Comparison of ENCODE assay signal across 8 cellular contexts in the genomic region with DNA sequence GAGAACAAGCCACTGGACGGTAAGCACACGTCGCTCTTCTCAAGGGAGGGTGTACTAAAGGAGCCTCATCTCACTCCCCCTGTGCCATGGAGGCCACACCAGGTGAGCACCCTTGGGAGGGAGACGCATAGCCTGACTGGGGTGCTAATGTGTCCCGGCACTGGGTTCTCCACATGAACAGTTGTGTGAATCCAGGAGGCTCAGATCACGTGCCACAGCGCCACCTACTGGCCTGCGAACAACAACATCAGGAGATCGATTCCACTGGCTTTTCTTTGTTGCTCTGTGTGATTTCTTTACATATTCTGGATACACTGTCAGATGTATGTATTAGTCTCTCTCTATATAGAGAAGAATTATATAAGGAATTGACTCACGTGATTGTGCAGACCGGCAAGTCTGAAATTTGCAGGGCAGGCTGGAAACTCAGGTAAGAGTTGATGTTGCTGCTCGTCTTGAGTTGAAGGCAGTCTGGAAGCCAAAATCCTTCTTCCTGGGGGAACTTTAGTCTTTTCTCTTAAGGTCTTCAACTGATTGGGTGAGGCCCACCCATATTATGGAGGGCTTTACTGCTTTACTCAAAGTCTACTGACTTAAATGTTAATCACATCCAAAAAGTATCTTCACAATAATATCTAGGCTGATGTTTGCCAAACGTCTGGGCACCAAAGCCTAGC. TPM values are rescaled to one million over a fixed set of nuclear protein-coding genes. Genes with fewer than 3 reads are reported as not detected.
DNase-seq lines count a peak whose midpoint lies in the region; ATAC-seq, FAIRE-seq and TF ChIP-seq lines count a peak whose summit lies in the region.
"Not testable (repeated sequence)": the region's sequence is repeated elsewhere in the genome, so short reads cannot be mapped to it uniquely, and the experiment has no call there.

No MANE protein-coding gene starts in this region.

- not testable (repeated sequence) for H3K4me3 ChIP-seq in HFF-Myc (replicated peaks; ENCODE audit: low read depth, low read length); astrocyte of the cerebellum (ENCODE audit: low read depth, low read length); heart left ventricle; pancreas

- intact Hi-C loops in heart left ventricle (cut with DNase I), result loop anchor here in 4 of 10 donors (5.0 to 10.0 kb wide), 3 partner anchors 113 to 123 kb away; no protein-coding TSS in a partner anchor
- intact Hi-C loops in pancreas (cut with DNase I), result not testable (repeated sequence)

- not testable (repeated sequence) for H3K27ac ChIP-seq in heart left ventricle; pancreas; substantia nigra (ENCODE audit: low read depth, low read length, poor library complexity, severe bottlenecking)

- 31 to 35% (median 34%) methylated on average over 13 of the region's 13 CpGs for WGBS in heart left ventricle, 4 donors
- WGBS in pancreas, 2 donors, result 27 to 30% methylated on average over 13 of the region's 13 CpGs

- not testable (repeated sequence) for H3K4me1 ChIP-seq in heart left ventricle, pancreas

- ATAC-seq in heart left ventricle (peak; percentile 49 to 76 (median 64)), pancreas (peak; percentile 79 to 96 (median 90))

- FAIRE-seq in pancreas (lab: Jason Lieb, UNC), result not testable (repeated sequence)

- not testable (repeated sequence) for H3K27me3 ChIP-seq in heart left ventricle, pancreas

- in situ Hi-C loops in astrocyte of the cerebellum (cut with HindIII; ENCODE audit: low sequenced_read_pairs), result not testable (repeated sequence)

- H3K36me3 ChIP-seq in heart left ventricle, pancreas: not testable (repeated sequence)

- not testable (repeated sequence) for TF ChIP-seq POLR2A in heart left ventricle (IDR thresholded peaks at IDR 0.05)

- H3K9me3 ChIP-seq in heart left ventricle, pancreas: not testable (repeated sequence)

- peak; percentile 48 for DNase-seq in EL
- not testable (repeated sequence) for DNase-seq in HFF-Myc (ENCODE audit: extremely low read depth, low read depth); astrocyte of the cerebellum (ENCODE audit: low read depth)
- peak; percentile 18 for DNase-seq in NCI-H2107 treated with DMSO at 0.1 percent for 48 hours (lab: John Stamatoyannopoulos, UW; ENCODE audit: unreplicated experiment)
- peak; percentile 58 for DNase-seq in UCSD-AML1 (lab: John Stamatoyannopoulos, UW; ENCODE audit: unreplicated experiment)
- peak in 3 of 5 donors; percentile 41 to 70 (median 42) for DNase-seq in heart left ventricle
- DNase-seq in pancreas, result peak in 3 of 6 donors; percentile 39 to 69 (median 58)
- peak in 25 of 49 donors; percentile 1 to 63 (median 29) for DNase-seq in substantia nigra (lab: John Stamatoyannopoulos, UW)

- peak; percentile 69 for TF ChIP-seq CTCF in HFF-Myc (IDR thresholded peaks at IDR 0.05; ENCODE audit: low read depth, low read length, missing control alignments)
- peak; percentile 60 for TF ChIP-seq CTCF in astrocyte of the cerebellum (IDR thresholded peaks at IDR 0.05; ENCODE audit: low read depth, low read length, missing control alignments)
- peak; percentile 69 to 82 (median 78) for TF ChIP-seq CTCF in heart left ventricle (IDR thresholded peaks at IDR 0.05)
- TF ChIP-seq CTCF in pancreas (IDR thresholded peaks at IDR 0.05), result peak; percentile 54 to 77 (median 65)

RNA-seq across cellular contexts. Expression of gene CLEC18B, which starts 8.9 kb away (rescaled TPM):
- total RNA-seq in heart left ventricle (1 to 10 TPM in 1 of 9 donors, under 1 TPM in 3, not detected in 5; 0.14 to 1.5 (median 0.44) TPM), pancreas (1 to 10 TPM in 2 of 6 donors, under 1 TPM in 4; 0.21 to 1.5 (median 0.66) TPM)
- polyA plus RNA-seq in heart left ventricle (under 1 TPM; 0.25 to 0.30 TPM), pancreas (1 to 10 TPM; 1.2 to 3.1 TPM)

RNA-seq across cellular contexts. Expression of gene NPIPB15, which starts 54.1 kb away (rescaled TPM):
- 1 to 10 TPM in 6 of 9 donors, under 1 TPM in 1, not detected in 2; 0.72 to 2.9 (median 1.6) TPM for total RNA-seq in heart left ventricle
- polyA plus RNA-seq in heart left ventricle, result 1 to 10 TPM; 1.9 to 3.4 TPM
- 1 to 10 TPM in 4 of 6 donors, not detected in 2; 1.7 to 4.3 (median 3.7) TPM for total RNA-seq in pancreas
- 10 to 100 TPM; 31.9 to 76.5 TPM for polyA plus RNA-seq in pancreas
